In genomic region chr2:171703574-171704347, GRCh38 we compare ENCODE assay signal across 8 cellular contexts. TPM values are rescaled to one million over a fixed set of nuclear protein-coding genes. Genes with fewer than 3 reads are reported as not detected.
DNase-seq lines count a peak whose midpoint lies in the region; ATAC-seq, FAIRE-seq and TF ChIP-seq lines count a peak whose summit lies in the region.

No MANE protein-coding gene starts in this region.

- TF ChIP-seq CTCF in A673 (conservative IDR thresholded peaks at IDR 0.05; ENCODE audit: low read depth, low read length), result peak; percentile 71
- TF ChIP-seq CTCF in mucosa of descending colon (IDR thresholded peaks at IDR 0.05), result no peak

- peak overlapping the region; percentile 52 for H3K27ac ChIP-seq in A673 (ENCODE audit: low read depth, low read length, poor library complexity, severe bottlenecking)

- DNase-seq in A673 (ENCODE audit: low spot score), result peak; percentile 72
- peak; percentile 4 for DNase-seq in NCI-H526 treated with DMSO at 0.1 percent for 48 hours (lab: John Stamatoyannopoulos, UW)
- DNase-seq in cerebellar cortex (ENCODE audit: low spot score), result peak; percentile 48
- peak in 1 of 3 donors; percentile 11 for DNase-seq in mucosa of descending colon
- DNase-seq in dedifferentiated amniotic fluid mesenchymal stem cell (ENCODE audit: extremely low spot score), result no peak
- no peak for DNase-seq in NCI-H128 (lab: John Stamatoyannopoulos, UW; ENCODE audit: unreplicated experiment)
- DNase-seq in activated T-cell treated with anti-CD3 and anti-CD28 coated beads, Interleukin-2, amount 50 U/mL, for 1 hour, result no peak

- H3K27me3 ChIP-seq in A673 (replicated peaks; ENCODE audit: insufficient read depth, low read depth, low read length, poor library complexity), result no peaks in the 10 kb centered on the region

- H3K36me3 ChIP-seq in A673 (ENCODE audit: insufficient read depth, low read length, poor library complexity, severe bottlenecking), result peaks cover 10% of the 10 kb centered on the region
- H3K36me3 ChIP-seq in mucosa of descending colon (ENCODE audit: low read depth), result no peaks in the 10 kb centered on the region

- intact Hi-C loops in A673 (cut with micrococcal nuclease; ENCODE audit: unreplicated experiment) (loop anchor here (2.0 to 10.0 kb wide), 3 partner anchors 106 to 251 kb away; no protein-coding TSS in a partner anchor), mucosa of descending colon (cut with DNase I, micrococcal nuclease) (no loop called here)

- peak; percentile 94 for FAIRE-seq in G401.6 (lab: Jason Lieb, UNC)

- peak; percentile 34 for ATAC-seq in mucosa of descending colon

- H3K4me1 ChIP-seq in A673 (ENCODE audit: insufficient read depth, low read length, poor library complexity, severe bottlenecking) (peaks cover 74% of the 10 kb centered on the region), mucosa of descending colon (ENCODE audit: low read depth) (no peaks in the 10 kb centered on the region)

- no TSS peak for BruUV-seq in A673 (replicated peaks; lab: Mats Ljungman, UMichigan)

- H3K9me3 ChIP-seq in A673 (ENCODE audit: low read depth, low read length, poor library complexity, severe bottlenecking), result no peaks in the 10 kb centered on the region
- no peaks in the 10 kb centered on the region for H3K9me3 ChIP-seq in mucosa of descending colon

- CTCF ChIA-PET in A673 (lab: Charles Lee), result interaction anchor here (0.5 to 2.2 kb wide), 13 partner anchors 15 to 758 kb away, joined by 3 to 15 read pairs (median 3); partner anchors contain the start of gene DLX2

- no peak overlapping the region for H3K4me3 ChIP-seq in A673 (ENCODE audit: low read depth, low read length, poor library complexity, severe bottlenecking)
- no peak overlapping the region for H3K4me3 ChIP-seq in mucosa of descending colon

- POLR2A ChIA-PET in A673 (lab: Charles Lee; ENCODE audit: low non-redundant PET), result interaction anchor here (0.6 kb wide), 1 partner anchor 15 kb away, joined by 5 read pairs; no protein-coding TSS in a partner anchor

RNA-seq across cellular contexts. Expression of gene DYNC1I2, which starts 16.5 kb away (rescaled TPM):
- total RNA-seq in A673 (2021), result 124 and 127 TPM in 2 replicates
- total RNA-seq in mucosa of descending colon, result 100 to 1,000 TPM in 2 of 3 donors, 10 to 100 TPM in 1; 91.2 to 116 (median 113) TPM

Comparison
In these comparisons a context has a peak if more than half of its experiments do, and no peak if none do; other contexts are left out.
1. DNase-seq: peak in A673 (single experiment), NCI-H526 treated with DMSO at 0.1 percent for 48 hours (single experiment) and cerebellar cortex (single experiment); none in dedifferentiated amniotic fluid mesenchymal stem cell (single experiment), NCI-H128 (single experiment) and activated T-cell treated with anti-CD3 and anti-CD28 coated beads, Interleukin-2, amount 50 U/mL, for 1 hour (single experiment).